In genomic region chr14:75280831-75281690, GRCh38 we compare ENCODE assay signal across 7 cellular contexts. TPM values are rescaled to one million over a fixed set of nuclear protein-coding genes. Genes with fewer than 3 reads are reported as not detected.
DNase-seq lines count a peak whose midpoint lies in the region; ATAC-seq and TF ChIP-seq lines count a peak whose summit lies in the region.

No MANE protein-coding gene starts in this region.

- H3K9me3 Mint-ChIP-seq in immature natural killer cell: peaks cover 0 to 5% (median 0%) of the 10 kb centered on the region in 6 donors

- peaks cover 43 to 51% of the 10 kb centered on the region in 2 donors for H3K4me1 Mint-ChIP-seq in immature natural killer cell

- ATAC-seq in HG02610 (IDR thresholded peaks at IDR 0.05; ENCODE audit: unreplicated experiment): no peak
- ATAC-seq in PC-3: no peak

- intact Hi-C loops in ascending aorta (cut with DNase I) (no loop called here), spleen (cut with DNase I; ENCODE audit: low total_unique reads) (no loop called here), PC-3 (cut with micrococcal nuclease) (no loop called here)

- DNase-seq in NT2/D1 (ENCODE audit: low read depth, low spot score): no peak
- DNase-seq in ascending aorta (ENCODE audit: low spot score in 2 of 2): peak in 1 of 2 donors; percentile 78
- peak in 2 of 3 donors; percentile 48 to 49 for DNase-seq in immature natural killer cell
- DNase-seq in spleen: peak; percentile 75
- DNase-seq in NCI-H345 treated with DMSO at 0.1 percent for 48 hours (lab: John Stamatoyannopoulos, UW; ENCODE audit: unreplicated experiment): no peak
- DNase-seq in PC-3: no peak

- H3K9me3 ChIP-seq in NT2/D1 (ENCODE audit: insufficient read depth, low read length): no peaks in the 10 kb centered on the region
- H3K9me3 ChIP-seq in ascending aorta: no peaks in the 10 kb centered on the region
- H3K9me3 ChIP-seq in spleen: no peaks in the 10 kb centered on the region
- no peaks in the 10 kb centered on the region for H3K9me3 ChIP-seq in PC-3 (ENCODE audit: low read length)

- H3K4me3 Mint-ChIP-seq in immature natural killer cell: peak overlapping the region; percentile 93 to 96 (median 96)

- peaks cover 68 to 79% (median 75%) of the 10 kb centered on the region in 3 donors for H3K27me3 Mint-ChIP-seq in immature natural killer cell (ENCODE audit: low read depth in 3 of 3)

- no peak overlapping the region for H2AFZ ChIP-seq in PC-3 (ENCODE audit: low read length)

- TF ChIP-seq POLR2A in spleen (IDR thresholded peaks at IDR 0.05): peak in 2 of 3 donors; percentile 5 to 24

- BruUV-seq in PC-3 (replicated peaks; lab: Mats Ljungman, UMichigan): no TSS peak

- H3K36me3 ChIP-seq in NT2/D1 (ENCODE audit: insufficient read depth, insufficient read length, low read length) (peaks cover 16% of the 10 kb centered on the region), ascending aorta (peaks cover 26 to 33% of the 10 kb centered on the region in 2 donors), spleen (peaks cover 0 to 27% (median 10%) of the 10 kb centered on the region in 6 donors), PC-3 (ENCODE audit: low read depth, low read length) (peaks cover 12% of the 10 kb centered on the region; the same call in 1 of the 2 replicates)

- H3K4me3 ChIP-seq in NT2/D1 (ENCODE audit: insufficient read length, low read depth) (peak overlapping the region; percentile 21), ascending aorta (peak overlapping the region; percentile 88 to 89), spleen (peak overlapping the region in 7 of 8 donors; percentile 54 to 81 (median 63)), PC-3 (ENCODE audit: low read length) (no peak overlapping the region)

- 90 to 94% (median 92%) methylated on average over 12 to 17 of the region's 17 CpGs for WGBS in spleen, 5 donors

- POLR2A ChIA-PET in PC-3 (lab: Charles Lee; ENCODE audit: unreplicated experiment): interaction anchor here (0.6 kb wide), 1 partner anchor 306 kb away, joined by 3 read pairs; no protein-coding TSS in a partner anchor

- H3K9ac ChIP-seq in NT2/D1 (ENCODE audit: insufficient read length, low read depth) (no peak overlapping the region), PC-3 (ENCODE audit: low read length) (no peak overlapping the region)

- TF ChIP-seq CTCF in ascending aorta (IDR thresholded peaks at IDR 0.05) (no peak), spleen (IDR thresholded peaks at IDR 0.05 in 8 of 11, conservative IDR thresholded peaks at IDR 0.05 in 3 of 11) (no peak), PC-3 (conservative IDR thresholded peaks at IDR 0.05; ENCODE audit: low read depth, low read length) (no peak)

- peaks cover 13 to 24% (median 13%) of the 10 kb centered on the region in 3 donors for H3K36me3 Mint-ChIP-seq in immature natural killer cell

- H3K9me2 ChIP-seq in PC-3 (replicated peaks; ENCODE audit: low read length): no peaks in the 10 kb centered on the region

- H3K4me2 ChIP-seq in PC-3 (ENCODE audit: low read length): no peak overlapping the region

- H3K4me1 ChIP-seq in NT2/D1 (ENCODE audit: insufficient read depth, insufficient read length): peaks cover 9% of the 10 kb centered on the region
- peaks cover 11 to 13% of the 10 kb centered on the region in 2 donors for H3K4me1 ChIP-seq in ascending aorta
- H3K4me1 ChIP-seq in spleen: peaks cover 13 to 87% (median 45%) of the 10 kb centered on the region in 6 donors
- H3K4me1 ChIP-seq in PC-3 (ENCODE audit: insufficient read depth, low read length): peaks cover 16% of the 10 kb centered on the region; the same call in 1 of the 2 replicates

- peak overlapping the region in 5 of 6 donors; percentile 97 to 100 (median 99) for H3K27ac Mint-ChIP-seq in immature natural killer cell

- H3K27ac ChIP-seq in ascending aorta (peak overlapping the region; percentile 32 to 95), spleen (peak overlapping the region in 6 of 8 donors; percentile 9 to 99 (median 96)), PC-3 (ENCODE audit: low read length) (no peak overlapping the region)

- H4K20me1 ChIP-seq in PC-3 (ENCODE audit: low read length): peaks cover 29% of the 10 kb centered on the region

- H3K79me2 ChIP-seq in PC-3 (ENCODE audit: low read length): no peaks in the 10 kb centered on the region

- H3F3A ChIP-seq in PC-3 (ENCODE audit: low read length, unreplicated experiment): no peaks in the 10 kb centered on the region

- H3K27me3 ChIP-seq in NT2/D1 (ENCODE audit: insufficient read depth, insufficient read length) (peaks cover 1% of the 10 kb centered on the region), ascending aorta (no peaks in the 10 kb centered on the region), spleen (replicated peaks in 1 of 7) (peaks cover 0 to 39% (median 8%) of the 10 kb centered on the region in 7 donors), PC-3 (ENCODE audit: low read length) (no peaks in the 10 kb centered on the region; the same call in 1 of the 2 replicates)

- CTCF ChIA-PET in PC-3 (lab: Charles Lee): interaction anchor here (0.6 kb wide), 1 partner anchor 14 kb away, joined by 5 read pairs; no protein-coding TSS in a partner anchor

RNA-seq across cellular contexts. Expression of gene FOS, which starts 2.4 kb away (rescaled TPM):
- total RNA-seq in ascending aorta (4,268 TPM), spleen (100 to 1,000 TPM in 5 of 7 donors, 10 to 100 TPM in 2; 46.0 to 414 (median 192) TPM), PC-3 (2014; rRNA removed) (99.2 and 103 TPM in 2 replicates)
- polyA plus RNA-seq in immature natural killer cell (100 to 1,000 TPM; 525 to 765 (median 608) TPM), spleen (10 to 100 TPM; 18.8 to 32.9 (median 20.2) TPM)

Comparison
In these comparisons a context has a peak if more than half of its experiments do, and no peak if none do; other contexts are left out.
1. DNase-seq: peak in immature natural killer cell (2 of 3) and spleen (single experiment); none in NT2/D1 (single experiment), NCI-H345 treated with DMSO at 0.1 percent for 48 hours (single experiment) and PC-3 (single experiment).
2. RNA of gene FOS, which starts 2.4 kb away (total RNA-seq): 4,268 TPM in ascending aorta (single experiment); 46.0 to 414 TPM in spleen and 99.2 to 103 TPM in PC-3; every median in the first group is over 10 times any median in the second.